Comparison of ENCODE assay signal across 11 cellular contexts in the genomic region with DNA sequence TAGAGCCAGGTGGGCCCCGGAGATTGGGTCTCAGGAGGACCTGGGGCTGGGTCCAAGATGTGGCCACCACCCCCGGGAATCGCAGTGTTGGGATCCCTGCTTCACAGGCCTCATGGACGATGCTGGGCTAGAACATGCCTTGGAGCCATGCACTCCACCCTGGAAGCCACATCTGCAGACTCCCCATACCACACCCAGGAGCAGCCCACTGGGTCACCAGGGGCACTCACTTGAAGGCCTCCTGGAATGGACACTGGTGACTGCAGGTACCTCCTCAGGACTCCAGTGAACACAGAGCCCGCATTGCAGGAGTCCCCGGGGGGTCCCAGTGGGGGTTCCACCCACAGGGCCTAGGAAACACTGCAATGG. TPM values are rescaled to one million over a fixed set of nuclear protein-coding genes. Genes with fewer than 3 reads are reported as not detected.
DNase-seq lines count a peak whose midpoint lies in the region; ATAC-seq and TF ChIP-seq lines count a peak whose summit lies in the region.
"Had no signal": no experiment of that assay in that cellular context is flagged by ENCODE, and none has a peak within 500 bp of the region (broad histone marks: within the 10 kb centered on the region; RNA-seq: fewer than 3 reads in every experiment).

No MANE protein-coding gene starts in this region.

- ATAC-seq in GM18511 (IDR thresholded peaks at IDR 0.05; ENCODE audit: unreplicated experiment), result no peak

- H3K9me3 ChIP-seq in Karpas-422 (ENCODE audit: low read length) (no peaks in the 10 kb centered on the region), stomach (no peaks in the 10 kb centered on the region)

- no peak for TF ChIP-seq CTCF in choroid plexus epithelial cell (conservative IDR thresholded peaks at IDR 0.05; ENCODE audit: low read depth, low read length)
- TF ChIP-seq CTCF in stomach (IDR thresholded peaks at IDR 0.05), result no peak

- H3K9me2 ChIP-seq in Karpas-422 (replicated peaks; ENCODE audit: insufficient read depth, low read length), result no peaks in the 10 kb centered on the region

- H3K36me3 ChIP-seq in Karpas-422 (ENCODE audit: insufficient read depth, low read length) (no peaks in the 10 kb centered on the region), stomach (no peaks in the 10 kb centered on the region)

- no peak overlapping the region for H2AFZ ChIP-seq in Karpas-422 (ENCODE audit: low read length)

- 57 to 87% (median 72%) methylated on average over 4 to 6 of the region's 6 CpGs for WGBS in stomach, 5 donors

- H3K4me1 ChIP-seq in Karpas-422 (ENCODE audit: low read length) (peaks cover 58% of the 10 kb centered on the region), stomach (peaks cover 6 to 61% (median 33%) of the 10 kb centered on the region in 4 donors)

- H3K4me2 ChIP-seq in Karpas-422 (ENCODE audit: low read depth, low read length, poor library complexity, severe bottlenecking), result peak overlapping the region; percentile 60

- H3K9me3 Mint-ChIP-seq in activated CD4-positive, alpha-beta T cell treated with anti-CD3 and anti-CD28 coated beads, Interleukin-2, amount 10 ng/mL, durations not matched to agents 24 days and 14 days, result no peaks in the 10 kb centered on the region
- H3K9me3 Mint-ChIP-seq: WTC11 had no signal

- peaks cover 24% of the 10 kb centered on the region for H3K4me1 Mint-ChIP-seq in activated CD4-positive, alpha-beta T cell treated with anti-CD3 and anti-CD28 coated beads, Interleukin-2, amount 10 ng/mL, durations not matched to agents 24 days and 14 days

- peak overlapping the region; percentile 31; the same call in 1 of the 2 replicates for H3K4me3 ChIP-seq in Karpas-422 (ENCODE audit: low read length)
- peak overlapping the region; percentile 37 for H3K4me3 ChIP-seq in choroid plexus epithelial cell (ENCODE audit: low read depth, low read length)
- peak overlapping the region; percentile 17 for H3K4me3 ChIP-seq in skeletal muscle cell (ENCODE audit: low read depth, low read length)
- peak overlapping the region in 1 of 4 donors; percentile 17 for H3K4me3 ChIP-seq in stomach

- no peaks in the 10 kb centered on the region for H4K20me1 ChIP-seq in Karpas-422 (ENCODE audit: insufficient read depth, low read depth, low read length)

- H3K4me3 Mint-ChIP-seq in activated CD4-positive, alpha-beta T cell treated with anti-CD3 and anti-CD28 coated beads, Interleukin-2, amount 10 ng/mL, durations not matched to agents 24 days and 14 days, result peak overlapping the region; percentile 72
- H3K4me3 Mint-ChIP-seq: WTC11 had no signal

- H3K27me3 ChIP-seq in Karpas-422 (ENCODE audit: low read length) (no peaks in the 10 kb centered on the region; the same call in 1 of the 2 replicates), stomach (no peaks in the 10 kb centered on the region)

- peak overlapping the region; percentile 82 for H3K27ac Mint-ChIP-seq in activated CD4-positive, alpha-beta T cell treated with anti-CD3 and anti-CD28 coated beads, Interleukin-2, amount 10 ng/mL, durations not matched to agents 24 days and 14 days
- H3K27ac Mint-ChIP-seq: progenitor cell of endocrine pancreas had no signal

- no peak for TF ChIP-seq EP300 in stomach (IDR thresholded peaks at IDR 0.05)

- intact Hi-C loops in activated CD4-positive, alpha-beta T cell treated with anti-CD3 and anti-CD28 coated beads, Interleukin-2, amount 10 ng/mL, durations not matched to agents 24 days and 14 days (cut with micrococcal nuclease), result no loop called here
- intact Hi-C loops in stomach (cut with DNase I; ENCODE audit: low total_unique reads), result no loop called here

- H3K36me3 Mint-ChIP-seq in activated CD4-positive, alpha-beta T cell treated with anti-CD3 and anti-CD28 coated beads, Interleukin-2, amount 10 ng/mL, durations not matched to agents 24 days and 14 days (ENCODE audit: low read depth), result no peaks in the 10 kb centered on the region
- H3K36me3 Mint-ChIP-seq: WTC11 had no signal

- H3K9ac ChIP-seq in Karpas-422 (ENCODE audit: low read length), result peak overlapping the region; percentile 26; the same call in 1 of the 2 replicates

- no peak for TF ChIP-seq POLR2A in stomach (IDR thresholded peaks at IDR 0.05)

- H3K27ac ChIP-seq in Karpas-422 (ENCODE audit: low read length), result peak overlapping the region; percentile 69; the same call in 1 of the 2 replicates
- peak overlapping the region in 1 of 5 donors; percentile 46 for H3K27ac ChIP-seq in stomach

- no peak for DNase-seq in activated CD4-positive, alpha-beta T cell treated with anti-CD3 and anti-CD28 coated beads, Interleukin-2, amount 10 ng/mL, durations not matched to agents 24 days and 14 days
- DNase-seq in activated CD4-positive, alpha-beta T cell treated with anti-CD3 and anti-CD28 coated beads, Interleukin-2, amount 50 U/mL, for 1 hour, result no peak
- DNase-seq in Karpas-422 (no peak), choroid plexus epithelial cell (ENCODE audit: low read depth) (no peak), skeletal muscle cell (ENCODE audit: low read depth) (no peak), hippocampal formation (lab: John Stamatoyannopoulos, UW) (no peak), stomach (no peak)
- DNase-seq: GOT3 had no signal

- H3K79me2 ChIP-seq in Karpas-422 (ENCODE audit: low read length), result no peaks in the 10 kb centered on the region

- H3K27me3 Mint-ChIP-seq in activated CD4-positive, alpha-beta T cell treated with anti-CD3 and anti-CD28 coated beads, Interleukin-2, amount 10 ng/mL, durations not matched to agents 24 days and 14 days, result no peaks in the 10 kb centered on the region

RNA-seq across cellular contexts. Expression of a gene that starts 25.0 kb away (rescaled TPM):
- total RNA-seq in activated CD4-positive, alpha-beta T cell treated with anti-CD3 and anti-CD28 coated beads, Interleukin-2, amount 10 ng/mL, durations not matched to agents 24 days and 14 days, result 1.6 and 1.7 TPM in 2 replicates
- total RNA-seq in Karpas-422 (2014; rRNA removed; shearing (Covaris generic); ENCODE audit: low replicate concordance), result 0.29 and 0.30 TPM in 2 replicates
- total RNA-seq in stomach, result 1 to 10 TPM in 1 of 5 donors, under 1 TPM in 1, not detected in 3; 0.92 to 1.7 TPM
- 1 to 10 TPM; 1.4 to 2.2 (median 2.0) TPM for polyA plus RNA-seq in stomach
